ENCODE assay signal across 8 cellular contexts in genomic region chr12:94207467-94208432, GRCh38. TPM values are rescaled to one million over a fixed set of nuclear protein-coding genes. Genes with fewer than 3 reads are reported as not detected.
DNase-seq lines count a peak whose midpoint lies in the region; ATAC-seq and TF ChIP-seq lines count a peak whose summit lies in the region.

No MANE protein-coding gene starts in this region.

- H3K27me3 Mint-ChIP-seq in activated naive CD8-positive, alpha-beta T cell, result no peaks in the 10 kb centered on the region

- H3K27me3 ChIP-seq in DOHH2 (ENCODE audit: control insufficient read depth, low read length) (no peaks in the 10 kb centered on the region), mesenchymal stem cell (ENCODE audit: control insufficient read depth in 1 of 2, insufficient read depth in 1 of 2, low read length in 2 of 2) (no peaks in the 10 kb centered on the region), transverse colon (no peaks in the 10 kb centered on the region)

- ATAC-seq in GM21390 (IDR thresholded peaks at IDR 0.05; ENCODE audit: unreplicated experiment), result peak; percentile 81

- H3K4me1 Mint-ChIP-seq in activated naive CD8-positive, alpha-beta T cell (ENCODE audit: low read depth), result peaks cover 65% of the 10 kb centered on the region

- no peak overlapping the region for H4K8ac ChIP-seq in mesenchymal stem cell (ENCODE audit: low read length)

- peak overlapping the region; percentile 74 for H3K9ac ChIP-seq in mesenchymal stem cell (ENCODE audit: low read length)

- no peaks in the 10 kb centered on the region for H3K79me2 ChIP-seq in DOHH2 (ENCODE audit: control insufficient read depth, low read length)

- H3K4me2 ChIP-seq in DOHH2 (ENCODE audit: low read length), result peak overlapping the region; percentile 81
- H3K4me2 ChIP-seq in mesenchymal stem cell (ENCODE audit: low read length, poor library complexity, severe bottlenecking), result no peak overlapping the region

- TF ChIP-seq CTCF in DOHH2 (IDR thresholded peaks at IDR 0.05; ENCODE audit: low read depth, low read length, poor library complexity, severe bottlenecking), result no peak
- TF ChIP-seq CTCF in transverse colon (IDR thresholded peaks at IDR 0.05), result no peak

- peak; percentile 41 for TF ChIP-seq POLR2A in transverse colon (IDR thresholded peaks at IDR 0.05)

- H3K18ac ChIP-seq in mesenchymal stem cell (ENCODE audit: low read depth in 1 of 2, low read length in 2 of 2), result no peak overlapping the region

- DNase-seq in KG1 (lab: John Stamatoyannopoulos, UW) (peak; percentile 69), mesenchymal stem cell (no peak), transverse colon (peak; percentile 41), G401 (ENCODE audit: low spot score) (no peak), NCI-H1436 (lab: John Stamatoyannopoulos, UW) (no peak)

- H3K9me3 ChIP-seq in DOHH2 (ENCODE audit: control insufficient read depth, insufficient read depth, low read length) (no peaks in the 10 kb centered on the region), mesenchymal stem cell (ENCODE audit: control insufficient read depth, low read length) (no peaks in the 10 kb centered on the region), transverse colon (no peaks in the 10 kb centered on the region)

- H3K4me1 ChIP-seq in DOHH2 (ENCODE audit: control insufficient read depth, low read length) (peaks cover 66% of the 10 kb centered on the region), mesenchymal stem cell (ENCODE audit: control insufficient read depth, insufficient read depth, low read depth, low read length) (peaks cover 1% of the 10 kb centered on the region), transverse colon (peaks cover 0 to 8% (median 0%) of the 10 kb centered on the region in 4 donors)

- H2AK5ac ChIP-seq in mesenchymal stem cell (ENCODE audit: low read length, severe bottlenecking), result no peak overlapping the region

- no peak overlapping the region for H2BK12ac ChIP-seq in mesenchymal stem cell (ENCODE audit: low read length in 2 of 2)

- H3K27ac Mint-ChIP-seq in activated naive CD8-positive, alpha-beta T cell, result peak overlapping the region; percentile 98

- H3K9me3 Mint-ChIP-seq in activated naive CD8-positive, alpha-beta T cell (ENCODE audit: low read depth), result no peaks in the 10 kb centered on the region

- H3K23ac ChIP-seq in mesenchymal stem cell (ENCODE audit: low read length in 2 of 2), result no peak overlapping the region

- peak overlapping the region; percentile 65 for H3K4me3 ChIP-seq in DOHH2 (ENCODE audit: low read length)
- H3K4me3 ChIP-seq in mesenchymal stem cell (ENCODE audit: insufficient read depth in 1 of 2, low read depth in 1 of 2, low read length in 2 of 2), result peak overlapping the region in 1 of 2 experiments; percentile 61
- no peak overlapping the region for H3K4me3 ChIP-seq in transverse colon

- H3K4me3 Mint-ChIP-seq in activated naive CD8-positive, alpha-beta T cell, result peak overlapping the region; percentile 73

- no peaks in the 10 kb centered on the region for H3K36me3 ChIP-seq in DOHH2 (ENCODE audit: control insufficient read depth, low read length)
- H3K36me3 ChIP-seq in mesenchymal stem cell (ENCODE audit: control insufficient read depth in 1 of 2, insufficient read depth in 2 of 2, low read depth in 1 of 2, low read length in 2 of 2), result no peaks in the 10 kb centered on the region
- no peaks in the 10 kb centered on the region for H3K36me3 ChIP-seq in transverse colon

- 79% methylated on average over 10 of the region's 12 CpGs for WGBS in mesenchymal stem cell
- 41 to 62% methylated on average over 11 to 12 of the region's 12 CpGs for WGBS in transverse colon (ENCODE audit: low coverage in 1 of 2), 2 donors

- no peaks in the 10 kb centered on the region for H3K79me1 ChIP-seq in mesenchymal stem cell (replicated peaks; ENCODE audit: low read length, poor library complexity, severe bottlenecking)

- H2BK5ac ChIP-seq in mesenchymal stem cell (ENCODE audit: low read depth, low read length, poor library complexity, severe bottlenecking), result no peak overlapping the region

- no peak overlapping the region for H2BK120ac ChIP-seq in mesenchymal stem cell (ENCODE audit: low read depth, low read length)

- H3K9me2 ChIP-seq in DOHH2 (replicated peaks; ENCODE audit: control insufficient read depth, low read length), result no peaks in the 10 kb centered on the region

- H3K27ac ChIP-seq in DOHH2 (ENCODE audit: low read depth, low read length), result peak overlapping the region; percentile 84
- no peak overlapping the region for H3K27ac ChIP-seq in mesenchymal stem cell (ENCODE audit: low read length, poor library complexity, severe bottlenecking)
- H3K27ac ChIP-seq in transverse colon, result peak overlapping the region; percentile 40 to 73 (median 58)

- H3F3A ChIP-seq in DOHH2 (ENCODE audit: control insufficient read depth, insufficient read depth), result peaks cover 11% of the 10 kb centered on the region

- intact Hi-C loops in transverse colon (cut with DNase I; ENCODE audit: low total_unique reads), result no loop called here

- H2BK15ac ChIP-seq in mesenchymal stem cell (ENCODE audit: low read depth, poor library complexity, severe bottlenecking), result no peak overlapping the region

- H4K91ac ChIP-seq in mesenchymal stem cell (ENCODE audit: low read length), result no peak overlapping the region

- peaks cover 8% of the 10 kb centered on the region for H3K36me3 Mint-ChIP-seq in activated naive CD8-positive, alpha-beta T cell

- no peaks in the 10 kb centered on the region for H4K20me1 ChIP-seq in DOHH2 (ENCODE audit: control insufficient read depth, insufficient read depth, low read depth, low read length)

- no peak overlapping the region for H3K4ac ChIP-seq in mesenchymal stem cell (ENCODE audit: low read depth in 1 of 2, low read length in 2 of 2)

- H3K14ac ChIP-seq in mesenchymal stem cell (ENCODE audit: low read length in 2 of 2), result no peak overlapping the region

- in situ Hi-C loops in transverse colon (cut with MboI; ENCODE audit: low pct_ligation_motif_present in 1 of 4, low pct_unique_long_range_greater_than_20kb in 1 of 4, low sequenced_read_pairs in 3 of 4) (no loop called here), G401 (cut with HindIII; ENCODE audit: low sequenced_read_pairs) (no loop called here)

- TF ChIP-seq EP300 in transverse colon (IDR thresholded peaks at IDR 0.05; ENCODE audit: low read depth), result no peak

- H2AFZ ChIP-seq in mesenchymal stem cell (ENCODE audit: low read depth, low read length), result no peak overlapping the region

RNA-seq across cellular contexts. Expression of gene PLXNC1, which starts 59.4 kb away (rescaled TPM):
- polyA plus RNA-seq in mesenchymal stem cell (2013, experiment 1 of 2), result 2.2 TPM
- polyA plus RNA-seq in mesenchymal stem cell (2013, experiment 2 of 2), result 2.3 TPM
- 10 to 100 TPM in 1 of 4 donors, 1 to 10 TPM in 3; 3.3 to 12.7 (median 6.8) TPM for total RNA-seq in transverse colon
- not detected in 2 replicates for total RNA-seq in G401 (2014; rRNA removed; shearing (Covaris generic))

Comparison
In these comparisons a context has a peak if more than half of its experiments do, and no peak if none do; other contexts are left out.
1. DNase-seq: peak in KG1 (single experiment) and transverse colon (single experiment); none in mesenchymal stem cell (single experiment), G401 (single experiment) and NCI-H1436 (single experiment).